Comparison of ENCODE assay signal across 25 cellular contexts in genomic region chr2:76247006-76247405, GRCh38.
"Had no signal": no experiment of that assay in that cellular context is flagged by ENCODE, and none has a peak within 500 bp of the region (broad histone marks: within the 10 kb centered on the region; RNA-seq: fewer than 3 reads in every experiment).

No MANE protein-coding gene starts in this region.

- H2AFZ ChIP-seq: hepatocyte had no signal

- H3K79me2 ChIP-seq: hepatocyte had no signal

- FAIRE-seq: colon, endothelial cell of umbilical vein, frontal cortex, kidney had no signal

- ATAC-seq: foreskin keratinocyte, gastroesophageal sphincter, heart left ventricle, left colon, left lobe of liver, lower lobe of right lung, mucosa of descending colon had no signal

- H3K36me3 ChIP-seq: esophagus muscularis mucosa, gastroesophageal sphincter, heart left ventricle, left ventricle myocardium inferior, lower lobe of right lung had no signal

- H3K4me1 ChIP-seq: esophagus muscularis mucosa, foreskin keratinocyte, gastroesophageal sphincter, heart left ventricle, left ventricle myocardium inferior, lower lobe of right lung had no signal

- H3K27ac ChIP-seq: coronary artery, dorsolateral prefrontal cortex, esophagus muscularis mucosa, foreskin keratinocyte, gastroesophageal sphincter, heart left ventricle, hepatocyte, left ventricle myocardium inferior, lower lobe of right lung had no signal

- DNase-seq: dermis blood vessel endothelial cell; dorsolateral prefrontal cortex; effector CD4-positive, alpha-beta T cell; effector memory CD4-positive, alpha-beta T cell; foreskin keratinocyte; heart left ventricle; hypothalamus; immature natural killer cell; islet precursor cell; kidney; kidney glomerular epithelial cell; left colon; left ventricle myocardium inferior; lower lobe of right lung; mesenchymal stem cell; mucosa of descending colon had no signal

- H3K9me3 ChIP-seq: lower lobe of right lung, mucosa of descending colon had no signal

- H3K27me3 ChIP-seq: dorsolateral prefrontal cortex, esophagus muscularis mucosa, foreskin keratinocyte, gastroesophageal sphincter, heart left ventricle, hepatocyte had no signal

- H3K27ac Mint-ChIP-seq: immature natural killer cell, mesothelial cell of epicardium had no signal

- H3K4me3 ChIP-seq: coronary artery, dorsolateral prefrontal cortex, esophagus muscularis mucosa, gastroesophageal sphincter, heart left ventricle, hepatocyte, left ventricle myocardium inferior, lower lobe of right lung, mucosa of descending colon had no signal

- H3K4me2 ChIP-seq: hepatocyte had no signal

- H3K36me3 Mint-ChIP-seq: immature natural killer cell, mesothelial cell of epicardium had no signal

- H3K4me1 Mint-ChIP-seq: immature natural killer cell, mesothelial cell of epicardium had no signal

- H3K4me3 Mint-ChIP-seq: immature natural killer cell, mesothelial cell of epicardium had no signal
